14 cellular contexts compared by ENCODE assay signal in the genomic region with DNA sequence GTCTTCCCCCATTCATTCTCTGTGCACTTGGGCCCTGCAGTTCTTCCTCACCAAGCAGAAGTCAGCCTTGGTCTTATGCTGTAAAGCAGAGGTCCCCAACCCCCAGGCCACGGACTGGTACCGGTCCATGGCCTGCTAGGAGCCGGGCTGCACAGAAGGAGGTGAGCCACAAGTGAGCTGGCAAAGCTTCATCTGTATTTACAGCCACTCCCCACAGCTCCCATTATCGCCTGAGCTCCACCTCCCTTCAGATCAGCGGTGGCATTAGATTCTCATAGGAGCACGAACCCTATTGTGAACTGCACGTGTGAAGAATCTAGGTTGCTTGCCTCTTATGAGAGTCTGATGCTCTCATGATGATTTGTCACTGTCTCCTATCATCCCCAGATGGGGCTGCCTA.
A peak's percentile ranks its signal among the peaks of the same experiment; 100 is the strongest.
DNase-seq lines count a peak whose midpoint lies in the region; ATAC-seq and TF ChIP-seq lines count a peak whose summit lies in the region.
"Had no signal": no experiment of that assay in that cellular context is flagged by ENCODE, and none has a peak within 500 bp of the region (broad histone marks: within the 10 kb centered on the region; RNA-seq: fewer than 3 reads in every experiment).

No MANE protein-coding gene starts in this region.

- no peak overlapping the region for H3K9ac ChIP-seq in neural progenitor cell

- no peaks in the 10 kb centered on the region for H3K9me3 ChIP-seq in neural progenitor cell (ENCODE audit: low read depth)

- H2AFZ ChIP-seq in GM23338, result no peak overlapping the region
- H2AFZ ChIP-seq in neural progenitor cell (replicated peaks), result no peak overlapping the region

- no peaks in the 10 kb centered on the region for H3K9me3 Mint-ChIP-seq in GM23338
- peaks cover 11% of the 10 kb centered on the region for H3K9me3 Mint-ChIP-seq in neural progenitor cell

- H3K36me3 ChIP-seq in GM23338 (ENCODE audit: insufficient read depth), result no peaks in the 10 kb centered on the region
- no peaks in the 10 kb centered on the region for H3K36me3 ChIP-seq in neural progenitor cell

- H3K4me3 Mint-ChIP-seq in GM23338, result no peak overlapping the region
- no peak overlapping the region for H3K4me3 Mint-ChIP-seq in neural progenitor cell
- H3K4me3 Mint-ChIP-seq: IgD-negative memory B cell had no signal

- H3K4me1 Mint-ChIP-seq in GM23338 (no peaks in the 10 kb centered on the region), neural progenitor cell (peaks cover 29% of the 10 kb centered on the region)
- H3K4me1 Mint-ChIP-seq: IgD-negative memory B cell had no signal

- H3K4me2 ChIP-seq in GM23338, result no peak overlapping the region
- H3K4me2 ChIP-seq in neural progenitor cell, result no peak overlapping the region

- no peak for DNase-seq in GM23338 (ENCODE audit: low spot score)
- DNase-seq in NCI-H146 treated with DMSO at 0.1 percent for 48 hours (lab: John Stamatoyannopoulos, UW; ENCODE audit: unreplicated experiment), result peak; percentile 91
- DNase-seq in cerebellar cortex (ENCODE audit: low spot score), result peak; percentile 63
- peak; percentile 14 for DNase-seq in neural progenitor cell (ENCODE audit: low spot score)
- DNase-seq in SKM-1 treated with dmso at 0.1 percent for 144 hours (lab: John Stamatoyannopoulos, UW; ENCODE audit: unreplicated experiment), result no peak
- DNase-seq: EL, H7, NCI-H2029, NCI-H524, RPMI8226 had no signal

- no peaks in the 10 kb centered on the region for H4K20me1 ChIP-seq in GM23338 (replicated peaks; ENCODE audit: insufficient read depth)
- H4K20me1 ChIP-seq in neural progenitor cell (ENCODE audit: low read depth), result no peaks in the 10 kb centered on the region

- H3K36me3 Mint-ChIP-seq in GM23338 (ENCODE audit: low read depth) (no peaks in the 10 kb centered on the region), neural progenitor cell (peaks cover 9% of the 10 kb centered on the region)

- H3K27me3 ChIP-seq in GM23338 (ENCODE audit: insufficient read depth) (no peaks in the 10 kb centered on the region), neural progenitor cell (no peaks in the 10 kb centered on the region)

- H3K27me3 Mint-ChIP-seq in GM23338 (ENCODE audit: insufficient read depth, low read depth, poor library complexity) (peaks cover 2% of the 10 kb centered on the region), neural progenitor cell (ENCODE audit: insufficient read depth, low read depth) (peaks cover 2% of the 10 kb centered on the region)

- no peak overlapping the region for H3K27ac Mint-ChIP-seq in GM23338
- H3K27ac Mint-ChIP-seq in neural progenitor cell, result peak overlapping the region; percentile 53
- H3K27ac Mint-ChIP-seq: IgD-negative memory B cell had no signal

- H3K79me2 ChIP-seq in GM23338 (replicated peaks; ENCODE audit: insufficient read depth) (no peaks in the 10 kb centered on the region), neural progenitor cell (ENCODE audit: low read depth) (peaks cover 7% of the 10 kb centered on the region)

- no peaks in the 10 kb centered on the region for H3K9me2 ChIP-seq in GM23338 (ENCODE audit: insufficient read depth)

- H3K4me1 ChIP-seq in GM23338 (ENCODE audit: insufficient read depth) (no peaks in the 10 kb centered on the region), neural progenitor cell (peaks cover 7% of the 10 kb centered on the region)

- no peak for TF ChIP-seq CTCF in GM23338 (conservative IDR thresholded peaks at IDR 0.05; ENCODE audit: low read depth in 2 of 2)
- TF ChIP-seq CTCF in neural progenitor cell (IDR thresholded peaks at IDR 0.05), result no peak

- ATAC-seq in GM23338 (peak; percentile 23; the same call in 1 of the 3 replicates), GM21786 (IDR thresholded peaks at IDR 0.05; ENCODE audit: unreplicated experiment) (no peak), HG03460 (IDR thresholded peaks at IDR 0.05; ENCODE audit: unreplicated experiment) (no peak)

- H3K27ac ChIP-seq in GM23338 (ENCODE audit: low read depth) (no peak overlapping the region), neural progenitor cell (no peak overlapping the region)
- H3K27ac ChIP-seq: C4-2B had no signal

- H3K4me3 ChIP-seq in GM23338, result no peak overlapping the region
- H3K4me3 ChIP-seq in neural progenitor cell, result no peak overlapping the region

- no peaks in the 10 kb centered on the region for H3F3A ChIP-seq in GM23338 (replicated peaks; ENCODE audit: low read depth)
- H3F3A ChIP-seq in neural progenitor cell (ENCODE audit: low read depth), result no peaks in the 10 kb centered on the region

TF ChIP-seq in GM23338, 12 proteins besides CTCF, POLR2A, EP300 and RAD21:
- TF ChIP-seq EZH2phosphoT487 (IDR thresholded peaks at IDR 0.05; ENCODE audit: unreplicated experiment) (no peak), EZH2 (IDR thresholded peaks at IDR 0.05; ENCODE audit: low read depth, unreplicated experiment) (no peak), ZNF114 (CRISPR knock-in tag; IDR thresholded peaks at IDR 0.05) (no peak), REST (IDR thresholded peaks at IDR 0.05; ENCODE audit: unreplicated experiment) (no peak), POLR2AphosphoS5 (IDR thresholded peaks at IDR 0.05; ENCODE audit: low read depth) (no peak), JUNB (IDR thresholded peaks at IDR 0.05; ENCODE audit: unreplicated experiment) (no peak)

Comparison
In these comparisons a context has a peak if more than half of its experiments do, and no peak if none do; other contexts are left out.
1. DNase-seq: peak in NCI-H146 treated with DMSO at 0.1 percent for 48 hours (single experiment), cerebellar cortex (single experiment) and neural progenitor cell (single experiment); none in GM23338 (single experiment) and SKM-1 treated with dmso at 0.1 percent for 144 hours (single experiment).